In the genomic region with DNA sequence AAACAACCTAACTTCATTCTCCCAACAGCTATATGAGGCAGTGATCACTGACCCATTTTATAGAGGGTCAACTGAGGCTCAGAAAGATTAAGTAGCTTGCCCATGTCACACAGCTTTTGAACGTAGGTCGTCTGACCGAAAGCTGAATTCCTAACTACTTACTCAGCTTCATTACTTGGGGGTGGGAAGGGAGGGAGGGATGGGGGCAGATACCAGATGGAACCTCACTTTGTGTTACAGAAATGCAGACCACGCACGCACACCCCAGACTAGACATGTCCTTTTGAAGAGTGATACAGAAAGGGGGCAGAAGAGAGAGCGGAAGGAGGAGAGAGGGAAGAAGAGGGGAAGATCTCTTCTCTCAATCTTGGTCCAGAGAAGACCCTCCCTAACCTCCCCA, we compare ENCODE assay signal across 9 cellular contexts. TPM values are rescaled to one million over a fixed set of nuclear protein-coding genes. Genes with fewer than 3 reads are reported as not detected.
A peak's percentile ranks its signal among the peaks of the same experiment; 100 is the strongest.
DNase-seq lines count a peak whose midpoint lies in the region; ATAC-seq and TF ChIP-seq lines count a peak whose summit lies in the region.
"Had no signal": no experiment of that assay in that cellular context is flagged by ENCODE, and none has a peak within 500 bp of the region (broad histone marks: within the 10 kb centered on the region; RNA-seq: fewer than 3 reads in every experiment).

No MANE protein-coding gene starts in this region.

- peaks cover 26% of the 10 kb centered on the region for H3K4me1 Mint-ChIP-seq in endodermal cell
- H3K4me1 Mint-ChIP-seq in neural progenitor cell, result peaks cover 66% of the 10 kb centered on the region

- WGBS in endodermal cell (ENCODE audit: insufficient coverage in 1 of 2, insufficient read length in 1 of 2), 2 experiments, result 80% methylated on average over 3 to 5 of the region's 6 CpGs
- WGBS in aorta, 2 donors, result 51 to 52% methylated on average over 6 of the region's 6 CpGs

- DNase-seq in DND-41 (no peak), M059J (ENCODE audit: low read depth) (peak; percentile 73), endodermal cell (no peak), neural progenitor cell (ENCODE audit: low spot score) (no peak), aorta (no peak), G401 (ENCODE audit: low spot score) (no peak)

- ATAC-seq in DND-41 (ENCODE audit: insufficient read depth, low read depth), result no peak
- no peak for ATAC-seq in aorta (ENCODE audit: low FRiP score)
- no peak for ATAC-seq in HG03571 (IDR thresholded peaks at IDR 0.05; ENCODE audit: unreplicated experiment)

- H3K4me1 ChIP-seq in DND-41 (ENCODE audit: insufficient read depth, low read length), result peaks cover 46% of the 10 kb centered on the region
- peaks cover 18% of the 10 kb centered on the region for H3K4me1 ChIP-seq in endodermal cell (ENCODE audit: control insufficient read depth, insufficient read depth, low read length)
- H3K4me1 ChIP-seq in neural progenitor cell, result peaks cover 47% of the 10 kb centered on the region
- no peaks in the 10 kb centered on the region for H3K4me1 ChIP-seq in aorta (ENCODE audit: control insufficient read depth in 1 of 2, insufficient read depth in 2 of 2, low read length in 2 of 2)

- peaks cover 4% of the 10 kb centered on the region for H3K79me2 ChIP-seq in DND-41 (ENCODE audit: insufficient read depth, low read length)
- peaks cover 4% of the 10 kb centered on the region for H3K79me2 ChIP-seq in neural progenitor cell (ENCODE audit: low read depth)

- H3F3A ChIP-seq in neural progenitor cell (ENCODE audit: low read depth), result peaks cover 56% of the 10 kb centered on the region

- H2AFZ ChIP-seq in DND-41 (ENCODE audit: low read depth, low read length) (no peak overlapping the region), neural progenitor cell (replicated peaks) (no peak overlapping the region)

- no peak overlapping the region for H3K27ac Mint-ChIP-seq in endodermal cell
- no peak overlapping the region for H3K27ac Mint-ChIP-seq in neural progenitor cell

- H3K9me3 ChIP-seq in DND-41 (ENCODE audit: insufficient read depth, low read length, severe bottlenecking), result no peaks in the 10 kb centered on the region
- no peaks in the 10 kb centered on the region for H3K9me3 ChIP-seq in endodermal cell (ENCODE audit: control insufficient read depth, low read length)
- no peaks in the 10 kb centered on the region for H3K9me3 ChIP-seq in neural progenitor cell (ENCODE audit: low read depth)
- H3K9me3 ChIP-seq in aorta (ENCODE audit: control insufficient read depth, low read length), result no peaks in the 10 kb centered on the region
- H3K9me3 ChIP-seq: body of pancreas, thoracic aorta had no signal

- H3K36me3 ChIP-seq in DND-41 (ENCODE audit: insufficient read depth, low read length) (no peaks in the 10 kb centered on the region; the same call in 1 of the 2 replicates), endodermal cell (ENCODE audit: control insufficient read depth, insufficient read depth, low read length) (no peaks in the 10 kb centered on the region), neural progenitor cell (no peaks in the 10 kb centered on the region), aorta (ENCODE audit: control insufficient read depth in 1 of 2, insufficient read depth in 2 of 2, low read length in 1 of 2) (no peaks in the 10 kb centered on the region)
- H3K36me3 ChIP-seq: thoracic aorta had no signal

- in situ Hi-C loops in G401 (cut with HindIII; ENCODE audit: low sequenced_read_pairs), result no loop called here

- H3K27ac ChIP-seq in DND-41 (ENCODE audit: low read length) (no peak overlapping the region), endodermal cell (ENCODE audit: low read depth, low read length) (no peak overlapping the region), neural progenitor cell (no peak overlapping the region), aorta (ENCODE audit: low read depth in 1 of 2, low read length in 2 of 2) (no peak overlapping the region)
- H3K27ac ChIP-seq: body of pancreas, thoracic aorta had no signal

- peaks cover 51% of the 10 kb centered on the region for H4K20me1 ChIP-seq in DND-41 (ENCODE audit: insufficient read depth, low read length)
- H4K20me1 ChIP-seq in neural progenitor cell (ENCODE audit: low read depth), result peaks cover 23% of the 10 kb centered on the region

- H3K4me3 Mint-ChIP-seq in endodermal cell (peak overlapping the region; percentile 59), neural progenitor cell (peak overlapping the region; percentile 81)

- H3K9me3 Mint-ChIP-seq in endodermal cell, result no peaks in the 10 kb centered on the region
- H3K9me3 Mint-ChIP-seq in neural progenitor cell, result no peaks in the 10 kb centered on the region

- H3K4me2 ChIP-seq in DND-41 (ENCODE audit: insufficient read depth, low read length) (peak overlapping the region; percentile 87; the same call in 1 of the 2 replicates), neural progenitor cell (peak overlapping the region; percentile 83)

- intact Hi-C loops in aorta (cut with DNase I), result no loop called here

- no peaks in the 10 kb centered on the region for H3K36me3 Mint-ChIP-seq in endodermal cell (ENCODE audit: low read depth)
- no peaks in the 10 kb centered on the region for H3K36me3 Mint-ChIP-seq in neural progenitor cell

- no peak overlapping the region for H3K9ac ChIP-seq in DND-41 (ENCODE audit: low read depth, low read length)
- no peak overlapping the region for H3K9ac ChIP-seq in endodermal cell (ENCODE audit: extremely low read depth, low read length, poor library complexity, severe bottlenecking)
- H3K9ac ChIP-seq in neural progenitor cell, result no peak overlapping the region

- peak overlapping the region in 1 of 2 experiments; percentile 1; a peak in 1 of 4 replicates for H3K4me3 ChIP-seq in DND-41 (ENCODE audit: low read depth in 1 of 2, low read length in 2 of 2)
- H3K4me3 ChIP-seq in endodermal cell (ENCODE audit: low read length), result peak overlapping the region; percentile 82
- no peak overlapping the region for H3K4me3 ChIP-seq in neural progenitor cell
- no peak overlapping the region for H3K4me3 ChIP-seq in aorta (ENCODE audit: low read length in 2 of 2)
- H3K4me3 ChIP-seq: body of pancreas had no signal

- H3K27me3 ChIP-seq in DND-41 (ENCODE audit: insufficient read depth, low read length, poor library complexity) (peaks cover 42% of the 10 kb centered on the region), endodermal cell (ENCODE audit: control insufficient read depth, insufficient read depth, low read length, poor library complexity, severe bottlenecking) (peaks cover 14% of the 10 kb centered on the region), neural progenitor cell (peaks cover 31% of the 10 kb centered on the region), aorta (ENCODE audit: control insufficient read depth in 1 of 2, insufficient read depth in 2 of 2, low read length in 1 of 2) (no peaks in the 10 kb centered on the region)
- H3K27me3 ChIP-seq: body of pancreas had no signal

- TF ChIP-seq CTCF in DND-41 (IDR thresholded peaks at IDR 0.05; ENCODE audit: borderline replicate concordance, extremely low read depth, low read length, poor library complexity, severe bottlenecking) (no peak), endodermal cell (conservative IDR thresholded peaks at IDR 0.05) (no peak), neural progenitor cell (IDR thresholded peaks at IDR 0.05) (no peak)

- H3K27me3 Mint-ChIP-seq in endodermal cell (ENCODE audit: insufficient read depth) (peaks cover 30% of the 10 kb centered on the region), neural progenitor cell (ENCODE audit: insufficient read depth, low read depth) (peaks cover 14% of the 10 kb centered on the region)

RNA-seq across cellular contexts. Expression of a gene that starts 2.3 kb away (rescaled TPM):
- total RNA-seq in M059J (2014; rRNA removed; shearing (Covaris generic)), result 8.3 and 16.7 TPM in 2 replicates
- 10 to 100 TPM; 13.1 to 22.7 TPM for total RNA-seq in endodermal cell
- polyA plus RNA-seq in endodermal cell (2013, experiment 1 of 2), result 37.3 TPM
- 34.7 TPM for polyA plus RNA-seq in endodermal cell (2013, experiment 2 of 2)
- 7.1 and 21.2 TPM in 2 replicates for total RNA-seq in neural progenitor cell (ENCODE audit: low replicate concordance)
- total RNA-seq in aorta, result 1 to 10 TPM; 1.8 to 4.6 TPM
- polyA plus RNA-seq in aorta, result 1 to 10 TPM; 1.8 to 2.4 TPM
- total RNA-seq in G401 (2014; rRNA removed; shearing (Covaris generic)), result 45.4 and 49.5 TPM in 2 replicates

RNA-seq across cellular contexts. Expression of a gene that starts 53.9 kb away (rescaled TPM):
- 33.0 and 52.0 TPM in 2 replicates for total RNA-seq in M059J (2014; rRNA removed; shearing (Covaris generic))
- total RNA-seq in endodermal cell (1 to 10 TPM; 2.0 to 3.1 TPM), neural progenitor cell (ENCODE audit: low replicate concordance) (1.4 and 3.1 TPM in 2 replicates), aorta (1 to 10 TPM; 4.0 to 9.0 TPM)
- 1.00 TPM for polyA plus RNA-seq in endodermal cell (2013, experiment 1 of 2)
- polyA plus RNA-seq in endodermal cell (2013, experiment 2 of 2), result 1.4 TPM
- polyA plus RNA-seq in aorta, result 10 to 100 TPM in 1 of 2 donors, 1 to 10 TPM in 1; 1.4 to 12.3 TPM
- 11.8 and 25.3 TPM in 2 replicates for total RNA-seq in G401 (2014; rRNA removed; shearing (Covaris generic))

RNA-seq across cellular contexts. Expression of a gene that starts 58.1 kb away (rescaled TPM):
- total RNA-seq in M059J (2014; rRNA removed; shearing (Covaris generic)), result 2.0 and 4.0 TPM in 2 replicates
- total RNA-seq in endodermal cell, result 1 to 10 TPM; 7.4 to 9.9 TPM
- 3.6 TPM for polyA plus RNA-seq in endodermal cell (2013, experiment 1 of 2)
- polyA plus RNA-seq in endodermal cell (2013, experiment 2 of 2), result 2.7 TPM
- total RNA-seq in neural progenitor cell (ENCODE audit: low replicate concordance), result 0.22 and 7.0 TPM in 2 replicates
- 100 to 1,000 TPM in 1 of 2 donors, 10 to 100 TPM in 1; 71.4 to 188 TPM for total RNA-seq in aorta
- polyA plus RNA-seq in aorta, result 100 to 1,000 TPM in 1 of 2 donors, 10 to 100 TPM in 1; 39.8 to 358 TPM
- total RNA-seq in G401 (2014; rRNA removed; shearing (Covaris generic)), result 50.5 and 56.2 TPM in 2 replicates
